Comparison of ENCODE assay signal across 17 cellular contexts in genomic region chr3:152360303-152360702, GRCh38.
DNase-seq lines count a peak whose midpoint lies in the region; ATAC-seq and TF ChIP-seq lines count a peak whose summit lies in the region.
"Had no signal": no experiment of that assay in that cellular context is flagged by ENCODE, and none has a peak within 500 bp of the region (broad histone marks: within the 10 kb centered on the region; RNA-seq: fewer than 3 reads in every experiment).

No MANE protein-coding gene starts in this region.

- in situ Hi-C loops in GM23248 (cut with MboI), result no loop called here

- H3K4me1 Mint-ChIP-seq in CD4-positive, CD25-positive, alpha-beta regulatory T cell, result peaks cover 56 to 82% (median 74%) of the 10 kb centered on the region in 4 donors
- H3K4me1 Mint-ChIP-seq in activated naive CD8-positive, alpha-beta T cell (ENCODE audit: low read depth), result peaks cover 81% of the 10 kb centered on the region
- peaks cover 57 to 79% of the 10 kb centered on the region in 2 donors for H3K4me1 Mint-ChIP-seq in natural killer cell treated with Interleukin-12 subunit alpha and Interleukin-12 subunit beta and Interleukin-15 and Interleukin-18, amount 100 ng/mL, for 72 hours (ENCODE audit: low read depth in 2 of 2)

- 85 to 93% methylated on average over 2 of the region's 2 CpGs for whole genome bisulfite sequencing in GM23248 (ENCODE audit: low coverage in 1 of 2, low lambda C conversion rate in 2 of 2, missing lambda C conversion rate in 2 of 2), 2 experiments
- WGBS in hepatocyte (ENCODE audit: low lambda C conversion rate, missing lambda C conversion rate), result 82% methylated on average over 2 of the region's 2 CpGs

- no peak overlapping the region for H3K4me3 ChIP-seq in CD4-positive, CD25-positive, alpha-beta regulatory T cell (ENCODE audit: low read depth, low read length)
- no peak overlapping the region for H3K4me3 ChIP-seq in GM23248
- H3K4me3 ChIP-seq in hepatocyte, result no peak overlapping the region
- H3K4me3 ChIP-seq: BLaER1, esophagus muscularis mucosa, lung, prostate gland had no signal

- no peaks in the 10 kb centered on the region for H3K9me3 ChIP-seq in CD4-positive, CD25-positive, alpha-beta regulatory T cell (ENCODE audit: control insufficient read depth in 2 of 2, low read length in 2 of 2)
- no peaks in the 10 kb centered on the region for H3K9me3 ChIP-seq in GM23248 (ENCODE audit: low read depth)
- H3K9me3 ChIP-seq in hepatocyte (ENCODE audit: low read depth), result no peaks in the 10 kb centered on the region
- H3K9me3 ChIP-seq: esophagus muscularis mucosa, prostate gland had no signal

- peaks cover 48% of the 10 kb centered on the region for H3K4me1 ChIP-seq in CD4-positive, CD25-positive, alpha-beta regulatory T cell (ENCODE audit: control insufficient read depth, insufficient read depth, low read length, poor library complexity, severe bottlenecking)
- H3K4me1 ChIP-seq in GM23248 (ENCODE audit: insufficient read depth) (peaks cover 49% of the 10 kb centered on the region), hepatocyte (ENCODE audit: insufficient read depth) (no peaks in the 10 kb centered on the region)
- H3K4me1 ChIP-seq: BLaER1, prostate gland had no signal

- peak overlapping the region in 2 of 4 donors; percentile 27 to 58 for H3K4me3 Mint-ChIP-seq in CD4-positive, CD25-positive, alpha-beta regulatory T cell
- peak overlapping the region; percentile 0 for H3K4me3 Mint-ChIP-seq in activated naive CD8-positive, alpha-beta T cell
- peak overlapping the region; percentile 4 for H3K4me3 Mint-ChIP-seq in natural killer cell treated with Interleukin-12 subunit alpha and Interleukin-12 subunit beta and Interleukin-15 and Interleukin-18, amount 100 ng/mL, for 72 hours
- H3K4me3 Mint-ChIP-seq: nephron progenitor cell had no signal

- peak overlapping the region; percentile 57 for H3K27ac ChIP-seq in CD4-positive, CD25-positive, alpha-beta regulatory T cell (ENCODE audit: insufficient read depth, low read length, poor library complexity, severe bottlenecking)
- H3K27ac ChIP-seq in GM23248, result peak overlapping the region; percentile 33
- H3K27ac ChIP-seq in hepatocyte, result no peak overlapping the region
- H3K27ac ChIP-seq: BLaER1, prostate gland had no signal

- peaks cover 34% of the 10 kb centered on the region for H3K36me3 Mint-ChIP-seq in CD4-positive, CD25-positive, alpha-beta regulatory T cell
- peaks cover 20% of the 10 kb centered on the region for H3K36me3 Mint-ChIP-seq in activated naive CD8-positive, alpha-beta T cell
- H3K36me3 Mint-ChIP-seq in natural killer cell treated with Interleukin-12 subunit alpha and Interleukin-12 subunit beta and Interleukin-15 and Interleukin-18, amount 100 ng/mL, for 72 hours, result peaks cover 13% of the 10 kb centered on the region

- H2AFZ ChIP-seq in GM23248 (no peak overlapping the region), hepatocyte (no peak overlapping the region)

- no peaks in the 10 kb centered on the region for H3K27me3 Mint-ChIP-seq in CD4-positive, CD25-positive, alpha-beta regulatory T cell
- no peaks in the 10 kb centered on the region for H3K27me3 Mint-ChIP-seq in activated naive CD8-positive, alpha-beta T cell
- H3K27me3 Mint-ChIP-seq in natural killer cell treated with Interleukin-12 subunit alpha and Interleukin-12 subunit beta and Interleukin-15 and Interleukin-18, amount 100 ng/mL, for 72 hours, result no peaks in the 10 kb centered on the region

- no peak for ATAC-seq in CD4-positive, CD25-positive, alpha-beta regulatory T cell (ENCODE audit: low read depth in 2 of 2)
- ATAC-seq in natural killer cell treated with Interleukin-12 subunit alpha and Interleukin-12 subunit beta and Interleukin-15 and Interleukin-18, amount 100 ng/mL, for 72 hours, result no peak
- ATAC-seq in left lobe of liver, result no peak
- ATAC-seq in HG02798 (IDR thresholded peaks at IDR 0.05; ENCODE audit: poor library complexity, unreplicated experiment), result no peak

- H3K79me2 ChIP-seq in GM23248 (ENCODE audit: insufficient read depth) (peaks cover 100% of the 10 kb centered on the region), hepatocyte (peaks cover 99% of the 10 kb centered on the region)

- H3K4me2 ChIP-seq in GM23248 (ENCODE audit: unreplicated experiment) (peak overlapping the region; percentile 23), hepatocyte (no peak overlapping the region)
- H3K4me2 ChIP-seq: BLaER1 had no signal

- H4K20me1 ChIP-seq in GM23248 (ENCODE audit: insufficient read depth), result peaks cover 16% of the 10 kb centered on the region
- peaks cover 37% of the 10 kb centered on the region for H4K20me1 ChIP-seq in hepatocyte (ENCODE audit: insufficient read depth, poor library complexity, severe bottlenecking)

- no peak for TF ChIP-seq CTCF in hepatocyte (IDR thresholded peaks at IDR 0.05; ENCODE audit: poor library complexity)

- peak overlapping the region; percentile 59 to 87 (median 76) for H3K27ac Mint-ChIP-seq in CD4-positive, CD25-positive, alpha-beta regulatory T cell
- peak overlapping the region; percentile 80 for H3K27ac Mint-ChIP-seq in activated naive CD8-positive, alpha-beta T cell
- peak overlapping the region; percentile 31 to 66 for H3K27ac Mint-ChIP-seq in natural killer cell treated with Interleukin-12 subunit alpha and Interleukin-12 subunit beta and Interleukin-15 and Interleukin-18, amount 100 ng/mL, for 72 hours
- H3K27ac Mint-ChIP-seq: nephron progenitor cell had no signal

- peaks cover 40% of the 10 kb centered on the region for H3K36me3 ChIP-seq in CD4-positive, CD25-positive, alpha-beta regulatory T cell (ENCODE audit: control insufficient read depth, insufficient read depth, low read length)
- H3K36me3 ChIP-seq in GM23248 (ENCODE audit: low read depth) (no peaks in the 10 kb centered on the region; the same call in none of the 2 replicates), hepatocyte (replicated peaks; ENCODE audit: insufficient read depth, low read depth) (no peaks in the 10 kb centered on the region)
- H3K36me3 ChIP-seq: esophagus muscularis mucosa, prostate gland had no signal

- H3K9me2 ChIP-seq in GM23248 (ENCODE audit: insufficient read depth), result no peaks in the 10 kb centered on the region
- no peaks in the 10 kb centered on the region for H3K9me2 ChIP-seq in hepatocyte (replicated peaks; ENCODE audit: insufficient read depth)

- H3K9ac ChIP-seq in GM23248, result no peak overlapping the region
- H3K9ac ChIP-seq: BLaER1 had no signal

- no peaks in the 10 kb centered on the region for H3K27me3 ChIP-seq in CD4-positive, CD25-positive, alpha-beta regulatory T cell (ENCODE audit: control insufficient read depth, insufficient read depth, low read length)
- H3K27me3 ChIP-seq in GM23248 (replicated peaks; ENCODE audit: insufficient read depth) (no peaks in the 10 kb centered on the region), hepatocyte (no peaks in the 10 kb centered on the region)
- H3K27me3 ChIP-seq: BLaER1, esophagus muscularis mucosa had no signal

- peaks cover 49% of the 10 kb centered on the region; the same call in 1 of the 2 replicates for H3F3A ChIP-seq in GM23248 (ENCODE audit: insufficient read depth)

- DNase-seq in CD4-positive, CD25-positive, alpha-beta regulatory T cell, result no peak
- no peak for DNase-seq in GM23248
- DNase-seq in natural killer cell treated with Interleukin-12 subunit alpha and Interleukin-12 subunit beta and Interleukin-15 and Interleukin-18, amount 100 ng/mL, for 72 hours (ENCODE audit: low spot score), result no peak
- no peak for DNase-seq in hepatocyte (ENCODE audit: low spot score)
- DNase-seq in left lobe of liver (ENCODE audit: low spot score), result no peak
- no peak for DNase-seq in middle frontal gyrus (ENCODE audit: extremely low spot score, low spot score)
- DNase-seq: DMS79, NCI-H1436 treated with DMSO at 0.1 percent for 48 hours, NCI-H2227 treated with DMSO at 0.1 percent for 48 hours, nephron progenitor cell, small intestine had no signal

- H3K9me3 Mint-ChIP-seq in CD4-positive, CD25-positive, alpha-beta regulatory T cell, result no peaks in the 10 kb centered on the region
- H3K9me3 Mint-ChIP-seq in activated naive CD8-positive, alpha-beta T cell (ENCODE audit: low read depth), result no peaks in the 10 kb centered on the region
- H3K9me3 Mint-ChIP-seq in natural killer cell treated with Interleukin-12 subunit alpha and Interleukin-12 subunit beta and Interleukin-15 and Interleukin-18, amount 100 ng/mL, for 72 hours, result peaks cover 4% of the 10 kb centered on the region
- H3K9me3 Mint-ChIP-seq: nephron progenitor cell had no signal
